ENCODE assay signal across 19 cellular contexts in the genomic region with DNA sequence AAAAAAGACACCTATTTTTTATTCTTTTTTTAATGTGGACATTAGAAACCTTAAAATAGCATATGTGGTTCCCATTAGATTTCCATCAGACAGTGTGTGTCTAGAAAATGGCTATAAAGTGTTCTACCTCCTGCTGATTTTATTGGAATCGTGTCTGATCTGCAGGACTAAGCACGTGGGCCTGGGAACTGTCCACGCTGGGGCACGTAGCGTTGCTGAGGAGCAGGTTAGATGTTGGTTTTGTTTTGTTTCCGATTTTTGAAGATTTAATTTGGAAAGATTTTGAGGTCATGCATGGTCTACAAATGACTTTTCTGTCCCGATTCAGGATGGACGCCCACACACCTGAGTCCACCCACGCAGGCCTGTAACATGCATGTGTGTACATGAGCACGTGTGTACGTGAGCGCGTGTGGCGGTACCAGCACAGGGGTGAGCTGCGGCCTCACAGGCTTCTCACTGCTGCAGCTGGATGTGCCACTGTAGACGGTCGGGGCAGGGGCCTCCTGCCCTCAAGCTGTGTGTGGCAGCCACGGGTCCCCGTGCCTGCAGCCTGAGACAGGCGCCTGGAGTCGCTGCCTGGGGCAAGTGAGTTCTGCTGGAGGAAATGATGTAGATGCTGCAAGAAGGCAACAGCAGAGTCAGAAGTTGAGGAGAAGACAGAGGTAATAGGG.
DNase-seq lines count a peak whose midpoint lies in the region; ATAC-seq and TF ChIP-seq lines count a peak whose summit lies in the region.
"Had no signal": no experiment of that assay in that cellular context is flagged by ENCODE, and none has a peak within 500 bp of the region (broad histone marks: within the 10 kb centered on the region; RNA-seq: fewer than 3 reads in every experiment).

No MANE protein-coding gene starts in this region.

- no peak overlapping the region for H2BK12ac ChIP-seq in neuronal stem cell (ENCODE audit: low read length)

- no peak overlapping the region for H4K8ac ChIP-seq in neuronal stem cell (ENCODE audit: low read depth, low read length)

- no peaks in the 10 kb centered on the region for H3K36me3 ChIP-seq in heart left ventricle
- H3K36me3 ChIP-seq in neuronal stem cell (replicated peaks in 1 of 2; ENCODE audit: control insufficient read depth in 2 of 2, insufficient read depth in 2 of 2, low read length in 2 of 2) = peaks cover 0 to 3% of the 10 kb centered on the region in 2 donors
- H3K36me3 ChIP-seq: cardiac muscle cell had no signal

- H3K4me1 ChIP-seq in heart left ventricle (peaks cover 3 to 35% (median 23%) of the 10 kb centered on the region in 12 donors), neuronal stem cell (ENCODE audit: control insufficient read depth in 2 of 2, insufficient read depth in 1 of 2, low read depth in 1 of 2, low read length in 2 of 2) (peaks cover 0 to 5% of the 10 kb centered on the region in 2 donors)

- peak overlapping the region; percentile 89 for H2AK5ac ChIP-seq in neuronal stem cell (ENCODE audit: low read depth, low read length)

- H2BK5ac ChIP-seq in neuronal stem cell (ENCODE audit: low read length) = no peak overlapping the region

- H2BK15ac ChIP-seq in neuronal stem cell (ENCODE audit: low read length) = peak overlapping the region; percentile 69

- H4K91ac ChIP-seq in neuronal stem cell (ENCODE audit: low read depth, low read length, poor library complexity) = peak overlapping the region; percentile 80

- no peaks in the 10 kb centered on the region for H3K36me3 Mint-ChIP-seq in chondrocyte (ENCODE audit: low read depth)
- H3K36me3 Mint-ChIP-seq: stimulated activated memory B cell treated with anti-CD40 and anti-IgM and Interleukin-4, amounts not matched to agents 10 μg/mL and 1 μg/mL and 100 μg/mL, for 72 hours had no signal

- H3K4me2 ChIP-seq in neuronal stem cell (ENCODE audit: insufficient read depth, low read length, poor library complexity, severe bottlenecking) = no peak overlapping the region

- no peak for TF ChIP-seq POLR2A in heart left ventricle (IDR thresholded peaks at IDR 0.05)

- no peak overlapping the region for H3K4me3 Mint-ChIP-seq in chondrocyte (ENCODE audit: unreplicated experiment)
- H3K4me3 Mint-ChIP-seq: activated CD8-positive, alpha-beta T cell treated with anti-CD3 and anti-CD28 coated beads for 36 hours; stimulated activated memory B cell treated with anti-CD40 and anti-IgM and Interleukin-4, amounts not matched to agents 10 μg/mL and 1 μg/mL and 100 μg/mL, for 72 hours had no signal

- peak overlapping the region; percentile 53 for H3K4ac ChIP-seq in neuronal stem cell (ENCODE audit: low read length)

- no peak for TF ChIP-seq CTCF in heart left ventricle (IDR thresholded peaks at IDR 0.05)
- no peak for TF ChIP-seq CTCF in chondrocyte (IDR thresholded peaks at IDR 0.05)

- intact Hi-C loops in heart left ventricle (cut with DNase I) (no loop called here), Right ventricle myocardium inferior (cut with DNase I) (no loop called here)

- peaks cover 2% of the 10 kb centered on the region for H3K79me1 ChIP-seq in neuronal stem cell (ENCODE audit: low read depth, low read length)

- H3K14ac ChIP-seq in neuronal stem cell (ENCODE audit: low read length) = peak overlapping the region; percentile 82

- H3K18ac ChIP-seq in neuronal stem cell (ENCODE audit: low read length) = peak overlapping the region; percentile 51

- H2AFZ ChIP-seq in neuronal stem cell (ENCODE audit: low read length) = no peak overlapping the region

- no peak overlapping the region for H3K27ac Mint-ChIP-seq in chondrocyte (ENCODE audit: unreplicated experiment)
- H3K27ac Mint-ChIP-seq: activated CD8-positive, alpha-beta T cell treated with anti-CD3 and anti-CD28 coated beads for 36 hours; stimulated activated memory B cell treated with anti-CD40 and anti-IgM and Interleukin-4, amounts not matched to agents 10 μg/mL and 1 μg/mL and 100 μg/mL, for 72 hours had no signal

- no peak overlapping the region for H3K27ac ChIP-seq in heart left ventricle
- no peak overlapping the region for H3K27ac ChIP-seq in neuronal stem cell (replicated peaks; ENCODE audit: low read length)
- H3K27ac ChIP-seq: C4-2B, cardiac muscle cell, HL-60 had no signal

- H3K9me3 ChIP-seq in heart left ventricle (no peaks in the 10 kb centered on the region), neuronal stem cell (replicated peaks in 1 of 2; ENCODE audit: control insufficient read depth in 2 of 2, insufficient read depth in 1 of 2, low read depth in 1 of 2, low read length in 2 of 2) (peaks cover 0 to 13% of the 10 kb centered on the region in 2 donors)

- no peaks in the 10 kb centered on the region for H3K27me3 Mint-ChIP-seq in chondrocyte (ENCODE audit: low read depth)
- H3K27me3 Mint-ChIP-seq: activated CD8-positive, alpha-beta T cell treated with anti-CD3 and anti-CD28 coated beads for 36 hours; stimulated activated memory B cell treated with anti-CD40 and anti-IgM and Interleukin-4, amounts not matched to agents 10 μg/mL and 1 μg/mL and 100 μg/mL, for 72 hours had no signal

- H3K27me3 ChIP-seq in heart left ventricle (no peaks in the 10 kb centered on the region), neuronal stem cell (ENCODE audit: control insufficient read depth in 3 of 3, insufficient read depth in 3 of 3, low read depth in 1 of 3, low read length in 3 of 3) (peaks cover 0 to 2% (median 0%) of the 10 kb centered on the region in 3 experiments)
- H3K27me3 ChIP-seq: cardiac muscle cell had no signal

- H3K4me3 ChIP-seq in heart left ventricle (no peak overlapping the region), neuronal stem cell (ENCODE audit: low read length in 2 of 2) (no peak overlapping the region)
- H3K4me3 ChIP-seq: cardiac muscle cell had no signal

- H3K23ac ChIP-seq in neuronal stem cell (ENCODE audit: low read depth, low read length, poor library complexity) = peak overlapping the region; percentile 47

- WGBS in heart left ventricle, 4 donors = 92 to 95% (median 93%) methylated on average over 20 to 21 of the region's 21 CpGs
- WGBS in neuronal stem cell (ENCODE audit: extremely low coverage in 2 of 2, insufficient read length in 2 of 2, insufficient replicate concordance in 1 of 2), 2 donors = no CpG with 5 or more reads among the region's 21 CpGs

- H2BK120ac ChIP-seq in neuronal stem cell (ENCODE audit: low read depth, low read length) = no peak overlapping the region

- peak overlapping the region; percentile 12 for H3K9ac ChIP-seq in neuronal stem cell (ENCODE audit: low read depth, low read length, poor library complexity)

- H3K9me3 Mint-ChIP-seq in chondrocyte (ENCODE audit: low read depth) = no peaks in the 10 kb centered on the region
- H3K9me3 Mint-ChIP-seq: activated CD8-positive, alpha-beta T cell treated with anti-CD3 and anti-CD28 coated beads for 36 hours; stimulated activated memory B cell treated with anti-CD40 and anti-IgM and Interleukin-4, amounts not matched to agents 10 μg/mL and 1 μg/mL and 100 μg/mL, for 72 hours had no signal

- DNase-seq in heart left ventricle = peak in 4 of 5 donors; percentile 7 to 59 (median 14)
- DNase-seq in Right ventricle myocardium inferior (ENCODE audit: missing footprints) = no peak
- peak; percentile 89 for DNase-seq in chondrocyte (ENCODE audit: low spot score)
- no peak for DNase-seq in neuronal stem cell (ENCODE audit: low spot score)
- DNase-seq in stimulated activated CD4-positive, alpha-beta T cell treated with anti-CD3 and anti-CD28 coated beads, Interleukin-4, amount 100 ng/mL, for 1 hour = no peak
- no peak for DNase-seq in epidermal melanocyte (ENCODE audit: insufficient read length, low spot score)
- DNase-seq: activated CD8-positive, alpha-beta T cell treated with anti-CD3 and anti-CD28 coated beads for 36 hours; activated naive CD4-positive, alpha-beta T cell; anterior cingulate cortex; dermis blood vessel endothelial cell; NCI-H1930; NCI-H2227 treated with DMSO at 0.1 percent for 48 hours; stimulated activated CD4-positive, alpha-beta T cell treated with anti-CD3 and anti-CD28 coated beads, Interleukin-2, amount 100 ng/mL, for 48 hours; T-helper 9 cell had no signal

- no peak for ATAC-seq in heart left ventricle
- ATAC-seq in Right ventricle myocardium inferior = no peak
- ATAC-seq in HG02759 (IDR thresholded peaks at IDR 0.05; ENCODE audit: unreplicated experiment) = no peak
- ATAC-seq: activated CD8-positive, alpha-beta T cell treated with anti-CD3 and anti-CD28 coated beads for 36 hours; stimulated activated memory B cell treated with anti-CD40 and anti-IgM and Interleukin-4, amounts not matched to agents 10 μg/mL and 1 μg/mL and 100 μg/mL, for 72 hours had no signal

- peaks cover 32% of the 10 kb centered on the region for H3K4me1 Mint-ChIP-seq in chondrocyte (ENCODE audit: low read depth)

Comparison
In these comparisons a context has a peak if more than half of its experiments do, and no peak if none do; other contexts are left out.
1. DNase-seq: peak in heart left ventricle (4 of 5) and chondrocyte (single experiment); none in Right ventricle myocardium inferior (single experiment), neuronal stem cell (single experiment), stimulated activated CD4-positive, alpha-beta T cell treated with anti-CD3 and anti-CD28 coated beads, Interleukin-4, amount 100 ng/mL, for 1 hour (single experiment) and epidermal melanocyte (single experiment).